Comparison of ENCODE assay signal across 13 cellular contexts in the genomic region with DNA sequence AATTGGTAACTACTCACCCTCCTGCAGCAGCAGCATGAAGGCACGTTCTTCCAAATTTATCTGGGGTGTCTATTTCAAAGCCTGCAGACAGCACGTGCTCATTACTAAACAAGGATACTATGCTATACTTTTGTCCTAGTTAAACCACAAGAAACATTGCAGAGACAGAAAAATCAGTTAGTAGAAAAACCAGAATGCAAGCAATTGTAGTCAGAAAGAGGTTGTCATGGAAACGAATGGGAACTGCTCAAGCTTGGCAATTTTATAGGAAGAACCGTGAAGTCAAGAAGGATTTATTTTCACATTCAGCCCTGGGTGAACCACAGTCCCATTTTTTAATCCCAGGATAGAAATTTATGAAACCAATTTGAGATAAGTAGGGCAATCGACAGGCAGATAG.
DNase-seq lines count a peak whose midpoint lies in the region; ATAC-seq and TF ChIP-seq lines count a peak whose summit lies in the region.
"Had no signal": no experiment of that assay in that cellular context is flagged by ENCODE, and none has a peak within 500 bp of the region (broad histone marks: within the 10 kb centered on the region; RNA-seq: fewer than 3 reads in every experiment).

No MANE protein-coding gene starts in this region.

- peaks cover 2% of the 10 kb centered on the region for H3K36me3 Mint-ChIP-seq in IgD-negative memory B cell
- H3K36me3 Mint-ChIP-seq in endodermal cell (ENCODE audit: low read depth) = no peaks in the 10 kb centered on the region

- no peak overlapping the region for H3K9ac ChIP-seq in endodermal cell (ENCODE audit: extremely low read depth, low read length, poor library complexity, severe bottlenecking)

- intact Hi-C loops in upper lobe of right lung (cut with DNase I) = no loop called here

- H3K4me1 ChIP-seq in upper lobe of right lung = peaks cover 5% of the 10 kb centered on the region
- no peaks in the 10 kb centered on the region for H3K4me1 ChIP-seq in endodermal cell (ENCODE audit: control insufficient read depth, insufficient read depth, low read length)
- H3K4me1 ChIP-seq: Caco-2, right atrium auricular region had no signal

- in situ Hi-C loops in astrocyte of the spinal cord (cut with HindIII; ENCODE audit: low sequenced_read_pairs) = no loop called here

- H3K27ac Mint-ChIP-seq in IgD-negative memory B cell = peak overlapping the region; percentile 60 to 92 (median 91)
- no peak overlapping the region for H3K27ac Mint-ChIP-seq in endodermal cell

- DNase-seq in AG09309 (ENCODE audit: low read depth) (peak; percentile 39), astrocyte of the spinal cord (ENCODE audit: low read depth, low spot score) (peak; percentile 86), midbrain (lab: John Stamatoyannopoulos, UW) (peak; percentile 36), upper lobe of right lung (no peak), endodermal cell (no peak)
- no peak for DNase-seq in activated effector memory CD4-positive, alpha-beta T cell treated with Interleukin-2 at 50 U/mL for 16 hours
- DNase-seq: Caco-2, left ventricle myocardium superior, PC-3 had no signal

- H3K27me3 Mint-ChIP-seq in IgD-negative memory B cell = no peaks in the 10 kb centered on the region
- no peaks in the 10 kb centered on the region for H3K27me3 Mint-ChIP-seq in endodermal cell (ENCODE audit: insufficient read depth)

- no peak for TF ChIP-seq CTCF in AG09309 (IDR thresholded peaks at IDR 0.05; ENCODE audit: control insufficient read depth, insufficient read depth, low read depth, low read length, missing control alignments)
- TF ChIP-seq CTCF in astrocyte of the spinal cord (IDR thresholded peaks at IDR 0.05; ENCODE audit: low read depth, low read length) = no peak
- TF ChIP-seq CTCF in upper lobe of right lung (IDR thresholded peaks at IDR 0.05) = no peak
- TF ChIP-seq CTCF in endodermal cell (conservative IDR thresholded peaks at IDR 0.05) = no peak

- ATAC-seq in GM18498 (IDR thresholded peaks at IDR 0.05; ENCODE audit: unreplicated experiment) (no peak), upper lobe of right lung (no peak)
- ATAC-seq: left ventricle myocardium superior, PC-3 had no signal

- no peak overlapping the region for H3K4me3 ChIP-seq in AG09309 (ENCODE audit: control insufficient read depth, low read depth, low read length)
- no peak overlapping the region for H3K4me3 ChIP-seq in astrocyte of the spinal cord (ENCODE audit: low read depth, low read length)
- H3K4me3 ChIP-seq in upper lobe of right lung = no peak overlapping the region
- H3K4me3 ChIP-seq in endodermal cell (ENCODE audit: low read length) = no peak overlapping the region
- H3K4me3 ChIP-seq: esophagus muscularis mucosa, right atrium auricular region had no signal

- H3K27me3 ChIP-seq in upper lobe of right lung = no peaks in the 10 kb centered on the region
- H3K27me3 ChIP-seq in endodermal cell (ENCODE audit: control insufficient read depth, insufficient read depth, low read length, poor library complexity, severe bottlenecking) = no peaks in the 10 kb centered on the region
- H3K27me3 ChIP-seq: esophagus muscularis mucosa, right atrium auricular region had no signal

- H3K9me3 ChIP-seq in upper lobe of right lung = no peaks in the 10 kb centered on the region
- H3K9me3 ChIP-seq in endodermal cell (ENCODE audit: control insufficient read depth, low read length) = no peaks in the 10 kb centered on the region
- H3K9me3 ChIP-seq: Caco-2, esophagus muscularis mucosa, right atrium auricular region had no signal

- H3K27ac ChIP-seq in upper lobe of right lung (no peak overlapping the region), endodermal cell (ENCODE audit: low read depth, low read length) (no peak overlapping the region)
- H3K27ac ChIP-seq: esophagus muscularis mucosa had no signal

- H3K4me1 Mint-ChIP-seq in IgD-negative memory B cell (peaks cover 16 to 21% (median 18%) of the 10 kb centered on the region in 3 donors), endodermal cell (no peaks in the 10 kb centered on the region)

- 79 to 86% methylated on average over 5 of the region's 5 CpGs for WGBS in endodermal cell (ENCODE audit: insufficient coverage in 1 of 2, insufficient read length in 1 of 2), 2 experiments

- H3K9me3 Mint-ChIP-seq in IgD-negative memory B cell (no peaks in the 10 kb centered on the region), endodermal cell (no peaks in the 10 kb centered on the region)

- peak overlapping the region in 1 of 4 donors; percentile 74 for H3K4me3 Mint-ChIP-seq in IgD-negative memory B cell
- no peak overlapping the region for H3K4me3 Mint-ChIP-seq in endodermal cell

- no peaks in the 10 kb centered on the region for H3K36me3 ChIP-seq in upper lobe of right lung
- H3K36me3 ChIP-seq in endodermal cell (ENCODE audit: control insufficient read depth, insufficient read depth, low read length) = no peaks in the 10 kb centered on the region
- H3K36me3 ChIP-seq: right atrium auricular region had no signal

Comparison
In these comparisons a context has a peak if more than half of its experiments do, and no peak if none do; other contexts are left out.
1. DNase-seq: peak in AG09309 (single experiment), astrocyte of the spinal cord (single experiment) and midbrain (single experiment); none in activated effector memory CD4-positive, alpha-beta T cell treated with Interleukin-2 at 50 U/mL for 16 hours (single experiment), upper lobe of right lung (single experiment) and endodermal cell (single experiment).